In the genomic region with DNA sequence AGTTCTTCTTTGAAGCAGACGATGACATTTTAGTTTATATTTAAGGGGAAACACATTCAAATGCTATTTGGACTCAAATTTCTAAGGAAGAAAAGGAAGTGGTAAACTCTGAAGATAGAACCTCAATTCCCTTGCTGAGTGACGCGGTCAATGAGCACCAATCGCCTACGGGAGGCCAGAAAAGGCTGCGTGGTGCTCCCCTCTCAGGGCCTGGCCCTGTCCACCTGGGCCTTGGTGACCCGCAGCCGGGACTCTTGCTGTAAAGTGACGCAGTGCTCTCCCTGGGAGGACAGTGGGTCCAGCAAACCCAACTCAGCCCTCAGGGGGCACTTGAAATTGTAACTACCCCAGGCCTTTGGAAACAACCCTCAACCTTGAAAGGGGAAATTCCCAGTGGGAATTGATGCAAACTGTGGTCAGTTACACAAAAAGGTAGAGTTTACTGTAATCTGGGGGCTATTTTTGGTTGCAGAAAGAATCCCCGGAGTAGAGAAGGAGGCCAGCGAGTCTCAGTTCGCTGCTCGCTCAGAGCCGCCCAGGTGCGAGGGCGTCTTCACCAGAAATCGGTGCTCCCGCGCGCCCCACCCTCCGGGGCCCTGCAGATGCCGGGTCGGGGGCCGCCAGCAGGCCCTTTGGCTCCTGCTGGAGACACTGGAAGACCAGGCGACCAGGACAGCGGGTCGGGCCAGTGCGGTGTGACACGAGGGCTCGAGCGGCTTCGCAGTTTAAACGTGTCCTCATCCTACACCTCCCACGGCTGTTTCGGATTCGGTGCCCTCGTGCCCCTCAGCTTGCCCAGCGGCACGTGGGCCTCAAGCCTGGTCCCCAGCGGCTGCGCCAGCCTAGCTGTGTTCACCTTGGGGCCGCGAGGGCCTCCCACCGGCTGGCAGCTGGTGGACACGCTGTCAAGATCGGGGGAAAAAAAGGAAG, we compare ENCODE assay signal across 1 cellular context.
A peak's percentile ranks its signal among the peaks of the same experiment; 100 is the strongest.
TF ChIP-seq lines count a peak whose summit lies in the region.

No MANE protein-coding gene starts in this region.

TF ChIP-seq in GM12878, 131 proteins besides CTCF, POLR2A, EP300 and RAD21 (continued from another document and continues in another):
- no peak; the same call in 1 of the 2 replicates for TF ChIP-seq ASH2L (IDR thresholded peaks at IDR 0.05; ENCODE audit: borderline replicate concordance, low read depth)
- no peak for TF ChIP-seq ZZZ3 (IDR thresholded peaks at IDR 0.05; ENCODE audit: control insufficient read depth, insufficient read length, low read depth)
- TF ChIP-seq MEF2B (IDR thresholded peaks at IDR 0.05; ENCODE audit: partially characterized antibody, poor library complexity, severe bottlenecking), result peak; percentile 95
- peak; percentile 39; the same call in 1 of the 2 replicates for TF ChIP-seq CHD2 (IDR thresholded peaks at IDR 0.05; ENCODE audit: borderline replicate concordance, low read depth, low read length)
- TF ChIP-seq E2F8 (IDR thresholded peaks at IDR 0.05; ENCODE audit: low read depth, partially characterized antibody), result no peak
- TF ChIP-seq BHLHE40 (IDR thresholded peaks at IDR 0.05; ENCODE audit: borderline replicate concordance in 1 of 2, low read depth in 2 of 2, low read length in 1 of 2), result peak in 1 of 2 experiments; percentile 72
- TF ChIP-seq IKZF1 (conservative IDR thresholded peaks at IDR 0.05), result peak; percentile 96
- TF ChIP-seq, protein P1, sequence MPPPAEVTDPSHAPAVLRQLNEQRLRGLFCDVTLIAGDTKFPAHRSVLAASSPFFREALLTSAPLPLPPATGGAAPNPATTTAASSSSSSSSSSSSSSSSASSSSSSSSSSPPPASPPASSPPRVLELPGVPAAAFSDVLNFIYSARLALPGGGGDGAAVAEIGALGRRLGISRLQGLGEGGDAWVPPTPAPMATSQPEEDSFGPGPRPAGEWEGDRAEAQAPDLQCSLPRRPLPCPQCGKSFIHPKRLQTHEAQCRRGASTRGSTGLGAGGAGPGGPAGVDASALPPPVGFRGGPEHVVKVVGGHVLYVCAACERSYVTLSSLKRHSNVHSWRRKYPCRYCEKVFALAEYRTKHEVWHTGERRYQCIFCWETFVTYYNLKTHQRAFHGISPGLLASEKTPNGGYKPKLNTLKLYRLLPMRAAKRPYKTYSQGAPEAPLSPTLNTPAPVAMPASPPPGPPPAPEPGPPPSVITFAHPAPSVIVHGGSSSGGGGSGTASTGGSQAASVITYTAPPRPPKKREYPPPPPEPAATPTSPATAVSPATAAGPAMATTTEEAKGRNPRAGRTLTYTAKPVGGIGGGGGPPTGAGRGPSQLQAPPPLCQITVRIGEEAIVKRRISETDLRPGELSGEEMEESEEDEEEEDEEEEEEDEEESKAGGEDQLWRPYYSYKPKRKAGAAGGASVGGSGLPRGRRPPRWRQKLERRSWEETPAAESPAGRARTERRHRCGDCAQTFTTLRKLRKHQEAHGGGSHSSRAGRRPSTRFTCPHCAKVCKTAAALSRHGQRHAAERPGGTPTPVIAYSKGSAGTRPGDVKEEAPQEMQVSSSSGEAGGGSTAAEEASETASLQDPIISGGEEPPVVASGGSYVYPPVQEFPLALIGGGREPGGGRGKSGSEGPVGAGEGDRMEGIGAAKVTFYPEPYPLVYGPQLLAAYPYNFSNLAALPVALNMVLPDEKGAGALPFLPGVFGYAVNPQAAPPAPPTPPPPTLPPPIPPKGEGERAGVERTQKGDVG (CRISPR knock-in tag; IDR thresholded peaks at IDR 0.05), result no peak
- TF ChIP-seq RB1 (IDR thresholded peaks at IDR 0.05; ENCODE audit: borderline replicate concordance), result peak; percentile 16; the same call in 1 of the 2 replicates
- TF ChIP-seq SRF (IDR thresholded peaks at IDR 0.05; ENCODE audit: low read depth in 2 of 2, low read length in 2 of 2), result no peak
- TF ChIP-seq SIX5 (IDR thresholded peaks at IDR 0.05; ENCODE audit: low read depth, low read length, severe bottlenecking), result no peak
- peak; percentile 96 for TF ChIP-seq NFIC (IDR thresholded peaks at IDR 0.05; ENCODE audit: low read depth, low read length)
- TF ChIP-seq, protein P2, sequence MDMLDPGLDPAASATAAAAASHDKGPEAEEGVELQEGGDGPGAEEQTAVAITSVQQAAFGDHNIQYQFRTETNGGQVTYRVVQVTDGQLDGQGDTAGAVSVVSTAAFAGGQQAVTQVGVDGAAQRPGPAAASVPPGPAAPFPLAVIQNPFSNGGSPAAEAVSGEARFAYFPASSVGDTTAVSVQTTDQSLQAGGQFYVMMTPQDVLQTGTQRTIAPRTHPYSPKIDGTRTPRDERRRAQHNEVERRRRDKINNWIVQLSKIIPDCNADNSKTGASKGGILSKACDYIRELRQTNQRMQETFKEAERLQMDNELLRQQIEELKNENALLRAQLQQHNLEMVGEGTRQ (IDR thresholded peaks at IDR 0.05; ENCODE audit: borderline replicate concordance, low read depth, low read length), result no peak
- no peak for TF ChIP-seq SMAD5 (IDR thresholded peaks at IDR 0.05; ENCODE audit: low read depth)
- TF ChIP-seq BCL11A (IDR thresholded peaks at IDR 0.05; ENCODE audit: low read depth, low read length), result peak; percentile 84
- TF ChIP-seq NRF1 (conservative IDR thresholded peaks at IDR 0.05; ENCODE audit: low read depth, low read length), result no peak
- peak; percentile 97 for TF ChIP-seq RUNX3 (IDR thresholded peaks at IDR 0.05; ENCODE audit: low read length)
- TF ChIP-seq, protein P3, sequence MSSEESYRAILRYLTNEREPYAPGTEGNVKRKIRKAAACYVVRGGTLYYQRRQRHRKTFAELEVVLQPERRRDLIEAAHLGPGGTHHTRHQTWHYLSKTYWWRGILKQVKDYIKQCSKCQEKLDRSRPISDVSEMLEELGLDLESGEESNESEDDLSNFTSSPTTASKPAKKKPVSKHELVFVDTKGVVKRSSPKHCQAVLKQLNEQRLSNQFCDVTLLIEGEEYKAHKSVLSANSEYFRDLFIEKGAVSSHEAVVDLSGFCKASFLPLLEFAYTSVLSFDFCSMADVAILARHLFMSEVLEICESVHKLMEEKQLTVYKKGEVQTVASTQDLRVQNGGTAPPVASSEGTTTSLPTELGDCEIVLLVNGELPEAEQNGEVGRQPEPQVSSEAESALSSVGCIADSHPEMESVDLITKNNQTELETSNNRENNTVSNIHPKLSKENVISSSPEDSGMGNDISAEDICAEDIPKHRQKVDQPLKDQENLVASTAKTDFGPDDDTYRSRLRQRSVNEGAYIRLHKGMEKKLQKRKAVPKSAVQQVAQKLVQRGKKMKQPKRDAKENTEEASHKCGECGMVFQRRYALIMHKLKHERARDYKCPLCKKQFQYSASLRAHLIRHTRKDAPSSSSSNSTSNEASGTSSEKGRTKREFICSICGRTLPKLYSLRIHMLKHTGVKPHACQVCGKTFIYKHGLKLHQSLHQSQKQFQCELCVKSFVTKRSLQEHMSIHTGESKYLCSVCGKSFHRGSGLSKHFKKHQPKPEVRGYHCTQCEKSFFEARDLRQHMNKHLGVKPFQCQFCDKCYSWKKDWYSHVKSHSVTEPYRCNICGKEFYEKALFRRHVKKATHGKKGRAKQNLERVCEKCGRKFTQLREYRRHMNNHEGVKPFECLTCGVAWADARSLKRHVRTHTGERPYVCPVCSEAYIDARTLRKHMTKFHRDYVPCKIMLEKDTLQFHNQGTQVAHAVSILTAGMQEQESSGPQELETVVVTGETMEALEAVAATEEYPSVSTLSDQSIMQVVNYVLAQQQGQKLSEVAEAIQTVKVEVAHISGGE (CRISPR knock-in tag; IDR thresholded peaks at IDR 0.05), result no peak
- TF ChIP-seq PML (IDR thresholded peaks at IDR 0.05; ENCODE audit: low read length), result peak; percentile 75; the same call in 1 of the 2 replicates
- TF ChIP-seq TBL1XR1 (IDR thresholded peaks at IDR 0.05; ENCODE audit: low read depth, low read length), result peak; percentile 84
- no peak for TF ChIP-seq MXI1 (IDR thresholded peaks at IDR 0.05; ENCODE audit: low read depth, low read length)
- peak; percentile 50; the same call in 1 of the 2 replicates for TF ChIP-seq ZBED1 (IDR thresholded peaks at IDR 0.05; ENCODE audit: borderline replicate concordance)
- no peak for TF ChIP-seq CHD4 (IDR thresholded peaks at IDR 0.05)
- peak; percentile 95 for TF ChIP-seq ZNF687 (IDR thresholded peaks at IDR 0.05)
- TF ChIP-seq ETV6 (conservative IDR thresholded peaks at IDR 0.05 in 1 of 2, IDR thresholded peaks at IDR 0.05 in 1 of 2; ENCODE audit: borderline replicate concordance in 1 of 2, low read depth in 1 of 2), result no peak
- no peak; the same call in 1 of the 2 replicates for TF ChIP-seq ZSCAN29 (IDR thresholded peaks at IDR 0.05)
- no peak for TF ChIP-seq NR2C2 (IDR thresholded peaks at IDR 0.05; ENCODE audit: borderline replicate concordance, control insufficient read depth, insufficient read length, low read depth)
- TF ChIP-seq YY1 (IDR thresholded peaks at IDR 0.05; ENCODE audit: low read depth, low read length), result peak; percentile 36
- no peak for TF ChIP-seq IRF3 (IDR thresholded peaks at IDR 0.05)
- TF ChIP-seq MTA2 (IDR thresholded peaks at IDR 0.05; ENCODE audit: low read depth), result peak; percentile 75
- no peak for TF ChIP-seq MYB (IDR thresholded peaks at IDR 0.05; ENCODE audit: borderline replicate concordance, low read depth, low read length)
- TF ChIP-seq TCF7 (IDR thresholded peaks at IDR 0.05; ENCODE audit: borderline replicate concordance), result 0 out of 2 replicates have a peak, but pooled peaks have one; percentile 6
- no peak for TF ChIP-seq CBX3 (IDR thresholded peaks at IDR 0.05; ENCODE audit: borderline replicate concordance, low read depth)
- no peak for TF ChIP-seq SUPT20H (IDR thresholded peaks at IDR 0.05; ENCODE audit: borderline replicate concordance, control insufficient read depth, low read depth, low read length)
- no peak for TF ChIP-seq ZBTB33 (IDR thresholded peaks at IDR 0.05)
- no peak for TF ChIP-seq HDAC2 (IDR thresholded peaks at IDR 0.05)
